Comparison of ENCODE assay signal across 32 cellular contexts in genomic region chr2:37448342-37449120, GRCh38.
"Had no signal": no experiment of that assay in that cellular context is flagged by ENCODE, and none has a peak within 500 bp of the region (broad histone marks: within the 10 kb centered on the region; RNA-seq: fewer than 3 reads in every experiment).

No MANE protein-coding gene starts in this region.

- H3K27me3 ChIP-seq: adrenal gland, breast epithelium, esophagus muscularis mucosa, gastrocnemius medialis had no signal

- H3K36me3 Mint-ChIP-seq: activated naive CD8-positive, alpha-beta T cell treated with anti-CD3 and anti-CD28 coated beads for 36 hours; brain had no signal

- H3K36me3 ChIP-seq: adrenal gland, breast epithelium, esophagus muscularis mucosa, gastrocnemius medialis had no signal

- H3K4me1 ChIP-seq: adrenal gland, breast epithelium, esophagus muscularis mucosa, foreskin keratinocyte, gastrocnemius medialis had no signal

- H3K27ac ChIP-seq: adrenal gland, breast epithelium, coronary artery, dorsolateral prefrontal cortex, esophagus muscularis mucosa, foreskin keratinocyte, gastrocnemius medialis had no signal

- DNase-seq: activated CD4-positive, alpha-beta memory T cell treated with anti-CD3 and anti-CD28 coated beads, Interleukin-2, amount 10 ng/mL, durations not matched to agents 7 days and 5 days; activated CD4-positive, alpha-beta T cell treated with anti-CD3 and anti-CD28 coated beads for 36 hours; activated CD4-positive, alpha-beta T cell treated with anti-CD3 and anti-CD28 coated beads, Interleukin-2, amount 10 ng/mL, durations not matched to agents 24 days and 14 days; activated CD4-positive, alpha-beta T cell treated with anti-CD3 and anti-CD28 coated beads, Interleukin-2, amount 50 U/mL, for 4 hours; activated CD4-positive, CD25-positive, alpha-beta regulatory T cell; activated CD4-positive, CD25-positive, alpha-beta regulatory T cell treated with anti-CD3 and anti-CD28 coated beads, Interleukin-2, amount 50 U/mL, for 72 hours; activated CD8-positive, alpha-beta memory T cell treated with anti-CD3 and anti-CD28 coated beads, Interleukin-2, amount 50 U/mL, for 48 hours; activated gamma-delta T cell; activated naive CD4-positive, alpha-beta T cell; activated naive CD4-positive, alpha-beta T cell treated with anti-CD3 and anti-CD28 coated beads, Interleukin-2, amount 50 U/mL, for 16 hours; activated naive CD8-positive, alpha-beta T cell treated with anti-CD3 and anti-CD28 coated beads for 36 hours; activated naive CD8-positive, alpha-beta T cell treated with anti-CD3 and anti-CD28 coated beads, Interleukin-2, amount 50 U/mL, for 24 hours; activated T-cell treated with anti-CD3 and anti-CD28 coated beads for 4 hours; activated T-cell treated with anti-CD3 and anti-CD28 coated beads, Interleukin-2, amount 50 U/mL, for 24 hours; activated T-cell treated with anti-CD3 and anti-CD28 coated beads, Interleukin-2, amount 50 U/mL, for 72 hours; adrenal gland; amygdala; aorta; dorsolateral prefrontal cortex; effector memory CD4-positive, alpha-beta T cell; endodermal cell; erythroblast; foreskin keratinocyte; gastrocnemius medialis; glutamatergic neuron; T-helper 2 cell had no signal

- H3K9me3 Mint-ChIP-seq: activated naive CD8-positive, alpha-beta T cell treated with anti-CD3 and anti-CD28 coated beads for 36 hours; dendritic cell treated with granulocyte-macrophage colony-stimulating factor and Interleukin-4, amounts not matched to agents 40 ng/mL and 50 ng/mL, for 4 days; endodermal cell had no signal

- H3K27me3 Mint-ChIP-seq: activated CD4-positive, alpha-beta T cell treated with anti-CD3 and anti-CD28 coated beads for 36 hours; activated naive CD8-positive, alpha-beta T cell treated with anti-CD3 and anti-CD28 coated beads for 36 hours; activated T-cell treated with anti-CD3 and anti-CD28 coated beads, Interleukin-2, amount 50 U/mL, for 24 hours; dendritic cell treated with granulocyte-macrophage colony-stimulating factor and Interleukin-4, amounts not matched to agents 40 ng/mL and 50 ng/mL, for 4 days had no signal

- ATAC-seq: activated CD4-positive, alpha-beta T cell treated with anti-CD3 and anti-CD28 coated beads for 36 hours; activated naive CD8-positive, alpha-beta T cell treated with anti-CD3 and anti-CD28 coated beads, Interleukin-2, amount 50 U/mL, for 24 hours; activated T-cell treated with anti-CD3 and anti-CD28 coated beads, Interleukin-2, amount 50 U/mL, for 72 hours; foreskin keratinocyte; gastrocnemius medialis had no signal

- H3K9me3 ChIP-seq: adrenal gland, breast epithelium, esophagus muscularis mucosa, gastrocnemius medialis had no signal

- H3K4me3 Mint-ChIP-seq: activated CD4-positive, alpha-beta memory T cell treated with anti-CD3 and anti-CD28 coated beads, Interleukin-2, amount 10 ng/mL, durations not matched to agents 7 days and 5 days; activated CD4-positive, alpha-beta T cell treated with anti-CD3 and anti-CD28 coated beads for 36 hours; activated CD4-positive, alpha-beta T cell treated with anti-CD3 and anti-CD28 coated beads, Interleukin-2, amount 10 ng/mL, durations not matched to agents 24 days and 14 days; activated naive CD8-positive, alpha-beta T cell treated with anti-CD3 and anti-CD28 coated beads for 36 hours; activated naive CD8-positive, alpha-beta T cell treated with anti-CD3 and anti-CD28 coated beads, Interleukin-2, amount 50 U/mL, for 24 hours; activated T-cell treated with anti-CD3 and anti-CD28 coated beads, Interleukin-2, amount 50 U/mL, for 24 hours; activated T-cell treated with anti-CD3 and anti-CD28 coated beads, Interleukin-2, amount 50 U/mL, for 72 hours; brain; central memory CD8-positive, alpha-beta T cell; dendritic cell treated with granulocyte-macrophage colony-stimulating factor and Interleukin-4, amounts not matched to agents 40 ng/mL and 50 ng/mL, for 4 days; endodermal cell had no signal

- H3K4me3 ChIP-seq: adrenal gland, breast epithelium, coronary artery, dorsolateral prefrontal cortex, esophagus muscularis mucosa, gastrocnemius medialis had no signal

- H3K27ac Mint-ChIP-seq: activated CD4-positive, alpha-beta memory T cell treated with anti-CD3 and anti-CD28 coated beads, Interleukin-2, amount 10 ng/mL, durations not matched to agents 7 days and 5 days; activated CD4-positive, alpha-beta T cell treated with anti-CD3 and anti-CD28 coated beads for 36 hours; activated CD4-positive, alpha-beta T cell treated with anti-CD3 and anti-CD28 coated beads, Interleukin-2, amount 10 ng/mL, durations not matched to agents 24 days and 14 days; activated naive CD8-positive, alpha-beta T cell treated with anti-CD3 and anti-CD28 coated beads for 36 hours; activated naive CD8-positive, alpha-beta T cell treated with anti-CD3 and anti-CD28 coated beads, Interleukin-2, amount 50 U/mL, for 24 hours; activated T-cell treated with anti-CD3 and anti-CD28 coated beads, Interleukin-2, amount 50 U/mL, for 24 hours; activated T-cell treated with anti-CD3 and anti-CD28 coated beads, Interleukin-2, amount 50 U/mL, for 72 hours; dendritic cell treated with granulocyte-macrophage colony-stimulating factor and Interleukin-4, amounts not matched to agents 40 ng/mL and 50 ng/mL, for 4 days; endodermal cell had no signal
